In genomic region chr21:33552999-33553598, GRCh38 we compare ENCODE assay signal across 18 cellular contexts. TPM values are rescaled to one million over a fixed set of nuclear protein-coding genes. Genes with fewer than 3 reads are reported as not detected.
A peak's percentile ranks its signal among the peaks of the same experiment; 100 is the strongest.
DNase-seq lines count a peak whose midpoint lies in the region; ATAC-seq, FAIRE-seq and TF ChIP-seq lines count a peak whose summit lies in the region.
"Had no signal": no experiment of that assay in that cellular context is flagged by ENCODE, and none has a peak within 500 bp of the region (broad histone marks: within the 10 kb centered on the region; RNA-seq: fewer than 3 reads in every experiment).

No MANE protein-coding gene starts in this region.

- peaks cover 96% of the 10 kb centered on the region for H3K36me3 Mint-ChIP-seq in CD4-positive, alpha-beta T cell (ENCODE audit: low read depth)

- H3K79me2 ChIP-seq in GM12878 (ENCODE audit: control insufficient read depth, insufficient read depth, low read length): peaks cover 88% of the 10 kb centered on the region

- no peaks in the 10 kb centered on the region for H3K27me3 Mint-ChIP-seq in CD4-positive, alpha-beta T cell
- H3K27me3 Mint-ChIP-seq: CD4-positive, CD25-positive, alpha-beta regulatory T cell had no signal

- TF ChIP-seq RAD21 in GM12878 (IDR thresholded peaks at IDR 0.05; ENCODE audit: insufficient read depth, low read depth, low read length): no peak

- H4K20me1 ChIP-seq in GM12878 (ENCODE audit: control insufficient read depth, insufficient read depth): peaks cover 2% of the 10 kb centered on the region

- peaks cover 46 to 68% of the 10 kb centered on the region in 2 experiments for H3K36me3 ChIP-seq in GM12878 (ENCODE audit: control insufficient read depth in 2 of 2, insufficient read depth in 2 of 2, low read length in 1 of 2)
- H3K36me3 ChIP-seq in neutrophil: peaks cover 93% of the 10 kb centered on the region

- H3K4me1 Mint-ChIP-seq in CD4-positive, alpha-beta T cell (ENCODE audit: low read depth): peaks cover 66% of the 10 kb centered on the region

- TF ChIP-seq POLR2A in GM12878 (IDR thresholded peaks at IDR 0.05; ENCODE audit: low read depth, low read length): peak; percentile 51; the same call in 1 of the 2 replicates

- POLR2A ChIA-PET in CD4-positive, alpha-beta T cell (lab: Charles Lee): no interaction called here
- POLR2A ChIA-PET in GM12878 (lab: Charles Lee): interaction anchor here (0.6 kb wide), 1 partner anchor 85 kb away, joined by 6 read pairs; no protein-coding TSS in a partner anchor

- H3K4me3 Mint-ChIP-seq in CD4-positive, alpha-beta T cell: no peak overlapping the region
- H3K4me3 Mint-ChIP-seq: HFFc6 had no signal

- H3K4me3 ChIP-seq in GM12878: no peak overlapping the region
- no peak overlapping the region for H3K4me3 ChIP-seq in neutrophil (ENCODE audit: low read depth in 1 of 2, low read length in 1 of 2)

- 98% methylated on average over 12 of the region's 12 CpGs for WGBS in GM12878 (ENCODE audit: insufficient coverage, insufficient replicate concordance, low lambda C conversion rate, missing lambda C conversion rate)

- DNase-seq in CD4-positive, alpha-beta T cell: no peak
- DNase-seq in GM20000 (ENCODE audit: low spot score) (peak; percentile 10), GM12878 (ENCODE audit: low read depth, low spot score) (no peak), GM19240 (ENCODE audit: insufficient read length, low spot score) (no peak), foreskin keratinocyte (no peak)
- DNase-seq: AML-193; Calu3; CD4-positive, CD25-positive, alpha-beta regulatory T cell; HFFc6; NCI-H146; NCI-H2081 treated with DMSO at 0.1 percent for 48 hours; NCI-H524; NK-92 treated with Interleukin-12 subunit alpha and Interleukin-12 subunit beta, amount 100 ng/mL, for 24 hours; OCI-M1 had no signal

- no peak for TF ChIP-seq CTCF in CD4-positive, alpha-beta T cell (IDR thresholded peaks at IDR 0.05)
- no peak for TF ChIP-seq CTCF in GM20000 (IDR thresholded peaks at IDR 0.05; ENCODE audit: extremely low read depth, missing control alignments)
- no peak for TF ChIP-seq CTCF in GM12878 (IDR thresholded peaks at IDR 0.05 in 2 of 3, conservative IDR thresholded peaks at IDR 0.05 in 1 of 3; ENCODE audit: control insufficient read depth in 2 of 3, extremely low read depth in 1 of 3, insufficient read depth in 1 of 3, low read depth in 3 of 3, low read length in 3 of 3)
- TF ChIP-seq CTCF in neutrophil (IDR thresholded peaks at IDR 0.05): no peak
- no peak for TF ChIP-seq CTCF in foreskin keratinocyte (conservative IDR thresholded peaks at IDR 0.05)

- SMC1A ChIA-PET in GM12878 (lab: Charles Lee; ENCODE audit: uncharacterized antibody, unreplicated experiment): interaction anchor here (5.6 kb wide), 1 partner anchor 9 kb away, joined by 23 read pairs; no protein-coding TSS in a partner anchor

- RAD21 ChIA-PET in GM12878 (lab: Charles Lee; ENCODE audit: unreplicated experiment): no interaction called here

- in situ Hi-C loops in GM12878 (cut with MboI): no loop called here

- no peak for ATAC-seq in CD4-positive, alpha-beta T cell (ENCODE audit: poor library complexity)
- ATAC-seq in GM12878: peak; percentile 5; the same call in 2 of the 3 replicates
- no peak for ATAC-seq in HG03139 (IDR thresholded peaks at IDR 0.05; ENCODE audit: unreplicated experiment)
- no peak for ATAC-seq in foreskin keratinocyte

- intact Hi-C loops in CD4-positive, alpha-beta T cell (cut with DNase I, micrococcal nuclease): no loop called here
- intact Hi-C loops in GM12878 (cut with micrococcal nuclease; ENCODE audit: unreplicated experiment): no loop called here

- no peak overlapping the region for H3K9ac ChIP-seq in GM12878 (ENCODE audit: control insufficient read depth, insufficient read depth, low read length)

- H2AFZ ChIP-seq in GM12878 (ENCODE audit: control insufficient read depth, low read depth, low read length): no peak overlapping the region

- no peaks in the 10 kb centered on the region for H3K4me1 ChIP-seq in GM12878 (ENCODE audit: control insufficient read depth, insufficient read depth, low read length)
- H3K4me1 ChIP-seq in neutrophil (ENCODE audit: control insufficient read depth in 1 of 2, insufficient read depth in 1 of 2, low read depth in 1 of 2, low read length in 1 of 2): no peaks in the 10 kb centered on the region
- no peaks in the 10 kb centered on the region for H3K4me1 ChIP-seq in foreskin keratinocyte

- no TSS peak for BruUV-seq in GM12878 (replicated peaks; lab: Mats Ljungman, UMichigan)

- H3K9me3 Mint-ChIP-seq in CD4-positive, alpha-beta T cell: no peaks in the 10 kb centered on the region
- H3K9me3 Mint-ChIP-seq: CD4-positive, CD25-positive, alpha-beta regulatory T cell; HFFc6 had no signal

- H3K9me3 ChIP-seq in CD4-positive, alpha-beta T cell (ENCODE audit: control insufficient read depth, low read length): no peaks in the 10 kb centered on the region
- peaks cover 21% of the 10 kb centered on the region; the same call in 2 of the 3 replicates for H3K9me3 ChIP-seq in GM12878 (replicated peaks; ENCODE audit: control insufficient read depth, insufficient read depth, low read length)
- H3K9me3 ChIP-seq in neutrophil: no peaks in the 10 kb centered on the region

- no peak overlapping the region for H3K27ac ChIP-seq in CD4-positive, alpha-beta T cell (ENCODE audit: low read depth, low read length)
- H3K27ac ChIP-seq in GM12878 (ENCODE audit: control insufficient read depth, insufficient read depth): no peak overlapping the region
- H3K27ac ChIP-seq in neutrophil: peak overlapping the region; percentile 15
- no peak overlapping the region for H3K27ac ChIP-seq in foreskin keratinocyte

- no peak overlapping the region for H3K4me2 ChIP-seq in GM12878 (ENCODE audit: control insufficient read depth, insufficient read depth)

- CTCF ChIA-PET in CD4-positive, alpha-beta T cell (lab: Charles Lee): no interaction called here
- CTCF ChIA-PET in GM12878 (lab: Yijun Ruan, JAX): no interaction called here

- no peaks in the 10 kb centered on the region for H3K27me3 ChIP-seq in CD4-positive, alpha-beta T cell (ENCODE audit: control insufficient read depth, insufficient read depth, low read length)
- no peaks in the 10 kb centered on the region for H3K27me3 ChIP-seq in GM12878 (replicated peaks in 1 of 2; ENCODE audit: control insufficient read depth in 2 of 2, insufficient read depth in 2 of 2, low read length in 1 of 2)
- H3K27me3 ChIP-seq in neutrophil: no peaks in the 10 kb centered on the region
- H3K27me3 ChIP-seq in foreskin keratinocyte: no peaks in the 10 kb centered on the region

- no peak for FAIRE-seq in GM12878 (lab: Jason Lieb, UNC)
- FAIRE-seq: G401.6, H1 had no signal

- no peak for TF ChIP-seq EP300 in GM12878 (IDR thresholded peaks at IDR 0.05; ENCODE audit: borderline replicate concordance in 1 of 2, control insufficient read depth in 1 of 2, low read depth in 2 of 2, low read length in 2 of 2)

- H3K27ac Mint-ChIP-seq in CD4-positive, alpha-beta T cell: peak overlapping the region; percentile 51
- H3K27ac Mint-ChIP-seq: HFFc6 had no signal

RNA-seq across cellular contexts. Expression of gene SON, which starts 10.3 kb away (rescaled TPM):
- 100 to 1,000 TPM; 420 to 438 TPM for total RNA-seq in CD4-positive, alpha-beta T cell
- total RNA-seq in GM12878 (2013; cell fraction: nucleolus; rRNA removed): 294 and 296 TPM in 2 replicates
- total RNA-seq in GM12878 (2014; rRNA removed) (130 and 146 TPM in 2 replicates), GM12878 (2014; rRNA removed; fragmentation: Illumina TruSeq; extraction: Trizol) (122 and 133 TPM in 2 replicates), GM12878 (2021) (250 and 270 TPM in 2 replicates), foreskin keratinocyte (145 and 158 TPM in 2 replicates)
- 119 TPM for polyA plus RNA-seq in GM12878 (2011; ENCODE audit: low read depth)
- polyA plus RNA-seq in GM12878 (2011; rRNA removed) (94.8 and 95.7 TPM in 2 replicates), GM12878 (2014; fragmentation: Illumina TruSeq; extraction: Trizol) (232 and 307 TPM in 2 replicates), GM12878 (2014; fragmentation: Nextera tagmentation; extraction: Ambion mirVana) (100 to 1,000 TPM; 418 to 788 TPM), GM12878 (2014; rRNA removed) (113 and 131 TPM in 2 replicates), GM12878 (2016; fragmentation: Nextera tagmentation; extraction: Ambion mirVana) (100 to 1,000 TPM; 462 to 491 TPM), foreskin keratinocyte (96.8 and 98.1 TPM in 2 replicates)
- polyA plus RNA-seq in GM12878 (2011; cell fraction: cytosol; rRNA removed): 79.8 and 109 TPM in 2 replicates
- 266 and 369 TPM in 2 replicates for polyA plus RNA-seq in GM12878 (2011; cell fraction: nucleus; rRNA removed)
- 145 and 206 TPM in 2 replicates for polyA plus RNA-seq in GM12878 (2012)
- polyA minus RNA-seq in GM12878 (2011; rRNA and poly(A)+ RNA removed): 196 and 218 TPM in 2 replicates
- polyA minus RNA-seq in GM12878 (2011; cell fraction: cytosol; rRNA and poly(A)+ RNA removed): 76.0 and 102 TPM in 2 replicates
- 107 and 132 TPM in 2 replicates for polyA minus RNA-seq in GM12878 (2011; cell fraction: nucleus; rRNA and poly(A)+ RNA removed)

RNA-seq across cellular contexts. Expression of gene GART, which starts 11.2 kb away (rescaled TPM):
- 10 to 100 TPM; 21.8 to 25.5 TPM for total RNA-seq in CD4-positive, alpha-beta T cell
- total RNA-seq in GM12878 (2013; cell fraction: nucleolus; rRNA removed): 305 and 315 TPM in 2 replicates
- total RNA-seq in GM12878 (2014; rRNA removed) (96.6 and 104 TPM in 2 replicates), GM12878 (2014; rRNA removed; fragmentation: Illumina TruSeq; extraction: Trizol) (115 and 116 TPM in 2 replicates), GM12878 (2021) (142 and 145 TPM in 2 replicates), foreskin keratinocyte (122 and 131 TPM in 2 replicates)
- polyA plus RNA-seq in GM12878 (2011; ENCODE audit: low read depth): 39.3 TPM
- polyA plus RNA-seq in GM12878 (2011; rRNA removed) (44.7 and 52.5 TPM in 2 replicates), GM12878 (2014; fragmentation: Illumina TruSeq; extraction: Trizol) (150 and 157 TPM in 2 replicates), GM12878 (2014; fragmentation: Nextera tagmentation; extraction: Ambion mirVana) (10 to 100 TPM; 74.8 to 80.3 TPM), GM12878 (2014; rRNA removed) (64.0 and 68.3 TPM in 2 replicates), GM12878 (2016; fragmentation: Nextera tagmentation; extraction: Ambion mirVana) (100 to 1,000 TPM; 177 to 178 TPM), foreskin keratinocyte (45.3 and 55.6 TPM in 2 replicates)
- 29.1 and 34.3 TPM in 2 replicates for polyA plus RNA-seq in GM12878 (2011; cell fraction: cytosol; rRNA removed)
- 54.0 and 74.7 TPM in 2 replicates for polyA plus RNA-seq in GM12878 (2011; cell fraction: nucleus; rRNA removed)
- polyA plus RNA-seq in GM12878 (2012): 39.5 and 49.2 TPM in 2 replicates
- polyA minus RNA-seq in GM12878 (2011; rRNA and poly(A)+ RNA removed): 35.4 and 42.8 TPM in 2 replicates
- polyA minus RNA-seq in GM12878 (2011; cell fraction: cytosol; rRNA and poly(A)+ RNA removed): 21.5 and 28.3 TPM in 2 replicates
- polyA minus RNA-seq in GM12878 (2011; cell fraction: nucleus; rRNA and poly(A)+ RNA removed): 31.3 and 44.2 TPM in 2 replicates

RNA-seq across cellular contexts. Expression of gene DONSON, which starts 35.4 kb away (rescaled TPM):
- 10 to 100 TPM; 11.9 to 13.5 TPM for total RNA-seq in CD4-positive, alpha-beta T cell
- total RNA-seq in GM12878 (2013; cell fraction: nucleolus; rRNA removed): 25.2 and 30.0 TPM in 2 replicates
- total RNA-seq in GM12878 (2014; rRNA removed): 28.1 and 29.1 TPM in 2 replicates
- total RNA-seq in GM12878 (2014; rRNA removed; fragmentation: Illumina TruSeq; extraction: Trizol): 36.3 and 39.1 TPM in 2 replicates
- 21.6 and 23.4 TPM in 2 replicates for total RNA-seq in GM12878 (2021)
- polyA plus RNA-seq in GM12878 (2011; ENCODE audit: low read depth): 17.2 TPM
- polyA plus RNA-seq in GM12878 (2011; rRNA removed): 51.2 and 72.5 TPM in 2 replicates
- 24.8 and 27.8 TPM in 2 replicates for polyA plus RNA-seq in GM12878 (2011; cell fraction: cytosol; rRNA removed)
- polyA plus RNA-seq in GM12878 (2011; cell fraction: nucleus; rRNA removed): 37.1 and 44.0 TPM in 2 replicates
- 27.8 and 39.7 TPM in 2 replicates for polyA plus RNA-seq in GM12878 (2012)
- polyA plus RNA-seq in GM12878 (2014; fragmentation: Illumina TruSeq; extraction: Trizol): 40.5 and 51.2 TPM in 2 replicates
- polyA plus RNA-seq in GM12878 (2014; fragmentation: Nextera tagmentation; extraction: Ambion mirVana): 10 to 100 TPM; 13.6 to 25.8 TPM
- polyA plus RNA-seq in GM12878 (2014; rRNA removed): 23.7 and 26.7 TPM in 2 replicates
- 10 to 100 TPM; 47.3 to 49.3 TPM for polyA plus RNA-seq in GM12878 (2016; fragmentation: Nextera tagmentation; extraction: Ambion mirVana)
- polyA minus RNA-seq in GM12878 (2011; rRNA and poly(A)+ RNA removed): 32.1 and 37.0 TPM in 2 replicates
- 11.6 and 16.0 TPM in 2 replicates for polyA minus RNA-seq in GM12878 (2011; cell fraction: cytosol; rRNA and poly(A)+ RNA removed)
- 12.9 and 14.5 TPM in 2 replicates for polyA minus RNA-seq in GM12878 (2011; cell fraction: nucleus; rRNA and poly(A)+ RNA removed)
- 30.0 and 31.2 TPM in 2 replicates for total RNA-seq in foreskin keratinocyte
- polyA plus RNA-seq in foreskin keratinocyte: 19.5 and 23.3 TPM in 2 replicates
